11 cellular contexts compared by ENCODE assay signal in the genomic region with DNA sequence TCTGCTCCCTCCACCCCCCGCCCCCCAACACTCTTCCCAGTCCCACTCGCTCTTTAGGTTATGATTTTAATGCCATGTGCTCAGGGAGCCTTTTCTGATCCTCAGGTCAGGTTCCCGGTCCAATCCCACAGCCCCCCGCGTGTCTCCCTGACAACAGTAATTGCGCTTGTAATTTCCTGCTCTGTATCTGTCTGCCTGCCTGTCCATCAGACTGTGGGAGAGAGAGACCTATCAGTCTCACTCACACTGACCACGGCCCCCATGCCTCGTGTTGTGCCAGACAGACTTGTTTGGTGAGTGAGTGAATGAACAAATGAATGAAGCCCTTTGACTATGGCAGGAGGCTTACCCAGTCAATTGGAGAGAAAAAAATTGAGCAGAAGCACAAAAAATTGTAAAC. TPM values are rescaled to one million over a fixed set of nuclear protein-coding genes. Genes with fewer than 3 reads are reported as not detected.
DNase-seq lines count a peak whose midpoint lies in the region; ATAC-seq and TF ChIP-seq lines count a peak whose summit lies in the region.
"Had no signal": no experiment of that assay in that cellular context is flagged by ENCODE, and none has a peak within 500 bp of the region (broad histone marks: within the 10 kb centered on the region; RNA-seq: fewer than 3 reads in every experiment).

No MANE protein-coding gene starts in this region.

- no peaks in the 10 kb centered on the region for H3K36me3 Mint-ChIP-seq in naive thymus-derived CD8-positive, alpha-beta T cell

- H4K20me1 ChIP-seq in MM.1S (ENCODE audit: insufficient read depth, low read length), result 0 out of 2 replicates have a peak, but pooled peaks cover 10% of the 10 kb centered on the region

- peaks cover 82% of the 10 kb centered on the region for H3K79me2 ChIP-seq in MM.1S (ENCODE audit: low read length)

- H3K27ac ChIP-seq in 22Rv1 (peak overlapping the region; percentile 94), adrenal gland (peak overlapping the region; percentile 14 to 96 (median 94)), MM.1S (ENCODE audit: low read length) (no peak overlapping the region)
- H3K27ac ChIP-seq: foreskin keratinocyte, PC-9 had no signal

- H3K9ac ChIP-seq in MM.1S (ENCODE audit: low read length), result no peak overlapping the region

- no peaks in the 10 kb centered on the region for H3K27me3 Mint-ChIP-seq in naive thymus-derived CD8-positive, alpha-beta T cell

- H3K4me3 Mint-ChIP-seq in naive thymus-derived CD8-positive, alpha-beta T cell, result peak overlapping the region in 3 of 10 donors; percentile 1 to 67 (median 42)

- H3K27me3 ChIP-seq in adrenal gland, result no peaks in the 10 kb centered on the region
- H3K27me3 ChIP-seq in MM.1S (replicated peaks; ENCODE audit: insufficient read depth, low read length), result no peaks in the 10 kb centered on the region
- H3K27me3 ChIP-seq: foreskin keratinocyte had no signal

- H3K36me3 ChIP-seq in adrenal gland (replicated peaks in 1 of 2), result no peaks in the 10 kb centered on the region
- no peaks in the 10 kb centered on the region for H3K36me3 ChIP-seq in MM.1S (replicated peaks; ENCODE audit: insufficient read depth, low read length)

- peak overlapping the region in 6 of 10 donors; percentile 20 to 89 (median 68) for H3K27ac Mint-ChIP-seq in naive thymus-derived CD8-positive, alpha-beta T cell

- WGBS in adrenal gland, 4 donors, result 45 to 69% (median 56%) methylated on average over 7 to 8 of the region's 8 CpGs

- TF ChIP-seq CTCF in 22Rv1 (IDR thresholded peaks at IDR 0.05), result no peak
- TF ChIP-seq CTCF in adrenal gland (IDR thresholded peaks at IDR 0.05), result no peak
- TF ChIP-seq CTCF in MM.1S (IDR thresholded peaks at IDR 0.05; ENCODE audit: low read length), result no peak

- H3K4me3 ChIP-seq in adrenal gland, result no peak overlapping the region
- H3K4me3 ChIP-seq in MM.1S (ENCODE audit: low read length), result no peak overlapping the region
- H3K4me3 ChIP-seq: PC-9 had no signal

- H3K9me3 Mint-ChIP-seq in naive thymus-derived CD8-positive, alpha-beta T cell, result no peaks in the 10 kb centered on the region

- no peak overlapping the region for H3K4me2 ChIP-seq in MM.1S (ENCODE audit: low read depth, low read length)
- H3K4me2 ChIP-seq: PC-9 had no signal

- peak in 1 of 2 donors; percentile 11 for TF ChIP-seq POLR2A in adrenal gland (IDR thresholded peaks at IDR 0.05)

- no peak for ATAC-seq in naive thymus-derived CD8-positive, alpha-beta T cell
- ATAC-seq in HG03442 (IDR thresholded peaks at IDR 0.05; ENCODE audit: unreplicated experiment), result no peak
- ATAC-seq: foreskin keratinocyte had no signal

- intact Hi-C loops in adrenal gland (cut with DNase I), result loop anchor here in 1 of 2 donors (5.0 kb wide), 1 partner anchor 84 kb away; no protein-coding TSS in a partner anchor

- H3F3A ChIP-seq in MM.1S (ENCODE audit: insufficient read depth, low read length), result peaks cover 8% of the 10 kb centered on the region

- H3K9me2 ChIP-seq in MM.1S (replicated peaks; ENCODE audit: insufficient read depth, low read length), result no peaks in the 10 kb centered on the region

- H3K4me1 ChIP-seq in adrenal gland (replicated peaks in 1 of 2) (peaks cover 78 to 79% of the 10 kb centered on the region in 2 donors), MM.1S (ENCODE audit: low read length) (peaks cover 19% of the 10 kb centered on the region)

- DNase-seq in Daoy (ENCODE audit: low read depth), result peak; percentile 14
- DNase-seq in adrenal gland, result peak in 4 of 7 donors; percentile 12 to 35 (median 22)
- no peak for DNase-seq in naive thymus-derived CD8-positive, alpha-beta T cell
- DNase-seq in iPS-NIHi11 (ENCODE audit: low spot score), result no peak
- DNase-seq in MM.1S, result no peak
- DNase-seq in NCI-H1048 (lab: John Stamatoyannopoulos, UW), result no peak
- DNase-seq: foreskin keratinocyte; PC-9; stimulated activated CD4-positive, alpha-beta T cell treated with anti-CD3 and anti-CD28 coated beads, Interleukin-2, amount 100 ng/mL, for 48 hours had no signal

- no peak overlapping the region for H2AFZ ChIP-seq in MM.1S (ENCODE audit: low read length)
- H2AFZ ChIP-seq: PC-9 had no signal

- peaks cover 44 to 81% (median 80%) of the 10 kb centered on the region in 4 donors for H3K4me1 Mint-ChIP-seq in naive thymus-derived CD8-positive, alpha-beta T cell

- POLR2A ChIA-PET in naive thymus-derived CD8-positive, alpha-beta T cell (lab: Charles Lee), result no interaction called here

- no peaks in the 10 kb centered on the region for H3K9me3 ChIP-seq in adrenal gland (replicated peaks in 1 of 3)
- no peaks in the 10 kb centered on the region for H3K9me3 ChIP-seq in MM.1S (replicated peaks; ENCODE audit: insufficient read depth, low read length)

RNA-seq across cellular contexts. Expression of gene ECE1, which starts 50.8 kb away (rescaled TPM):
- total RNA-seq in Daoy (2014; rRNA removed; shearing (Covaris generic)), result 59.8 and 69.8 TPM in 2 replicates
- total RNA-seq in adrenal gland, result 100 to 1,000 TPM; 173 to 588 (median 259) TPM
- 100 to 1,000 TPM; 150 to 327 (median 176) TPM for polyA plus RNA-seq in adrenal gland
- total RNA-seq in naive thymus-derived CD8-positive, alpha-beta T cell, result 10 to 100 TPM; 51.7 to 53.6 TPM
- polyA plus RNA-seq in naive thymus-derived CD8-positive, alpha-beta T cell, result 10 to 100 TPM in 2 of 3 donors, 1 to 10 TPM in 1; 9.1 to 37.3 (median 20.5) TPM

Comparison
In these comparisons a context has a peak if more than half of its experiments do, and no peak if none do; other contexts are left out.
1. DNase-seq: peak in Daoy (single experiment) and adrenal gland (4 of 7); none in naive thymus-derived CD8-positive, alpha-beta T cell (0 of 10), iPS-NIHi11 (single experiment), MM.1S (single experiment) and NCI-H1048 (single experiment).